12 cellular contexts compared by ENCODE assay signal in genomic region chr12:49091836-49092085, GRCh38. TPM values are rescaled to one million over a fixed set of nuclear protein-coding genes. Genes with fewer than 3 reads are reported as not detected.
DNase-seq lines count a peak whose midpoint lies in the region; ATAC-seq and TF ChIP-seq lines count a peak whose summit lies in the region.
"Had no signal": no experiment of that assay in that cellular context is flagged by ENCODE, and none has a peak within 500 bp of the region (broad histone marks: within the 10 kb centered on the region; RNA-seq: fewer than 3 reads in every experiment).

No MANE protein-coding gene starts in this region.

- no peak for TF ChIP-seq EP300 in stomach (IDR thresholded peaks at IDR 0.05)

- no peak overlapping the region for H3K27ac ChIP-seq in iPS-18a (ENCODE audit: low read length)
- peak overlapping the region in 1 of 5 donors; percentile 21 for H3K27ac ChIP-seq in stomach
- H3K27ac ChIP-seq: foreskin keratinocyte, prostate gland had no signal

- intact Hi-C loops in stomach (cut with DNase I; ENCODE audit: low total_unique reads), result no loop called here

- H3K9me3 Mint-ChIP-seq in activated CD4-positive, alpha-beta T cell treated with anti-CD3 and anti-CD28 coated beads, Interleukin-2, amount 10 ng/mL, durations not matched to agents 7 days and 5 days, result no peaks in the 10 kb centered on the region
- H3K9me3 Mint-ChIP-seq in WTC11, result no peaks in the 10 kb centered on the region
- H3K9me3 Mint-ChIP-seq: T-cell had no signal

- H3K27me3 Mint-ChIP-seq in activated CD4-positive, alpha-beta T cell treated with anti-CD3 and anti-CD28 coated beads, Interleukin-2, amount 10 ng/mL, durations not matched to agents 7 days and 5 days, result peaks cover 67% of the 10 kb centered on the region
- peaks cover 91% of the 10 kb centered on the region for H3K27me3 Mint-ChIP-seq in WTC11 (ENCODE audit: low read depth)

- no peak for TF ChIP-seq CTCF in WTC11 (IDR thresholded peaks at IDR 0.05)
- no peak for TF ChIP-seq CTCF in stomach (IDR thresholded peaks at IDR 0.05)

- H3K4me1 ChIP-seq in iPS-18a (ENCODE audit: control insufficient read depth, low read depth, low read length) (peaks cover 13% of the 10 kb centered on the region), stomach (peaks cover 43 to 73% (median 64%) of the 10 kb centered on the region in 4 donors)
- H3K4me1 ChIP-seq: foreskin keratinocyte had no signal

- H3K9me3 ChIP-seq in iPS-18a (ENCODE audit: control insufficient read depth, low read depth, low read length) (no peaks in the 10 kb centered on the region), stomach (no peaks in the 10 kb centered on the region)
- H3K9me3 ChIP-seq: prostate gland had no signal

- H3K4me1 Mint-ChIP-seq in activated CD4-positive, alpha-beta T cell treated with anti-CD3 and anti-CD28 coated beads, Interleukin-2, amount 10 ng/mL, durations not matched to agents 7 days and 5 days, result peaks cover 69% of the 10 kb centered on the region
- H3K4me1 Mint-ChIP-seq in WTC11, result peaks cover 55% of the 10 kb centered on the region

- CTCF ChIA-PET in activated CD4-positive, alpha-beta T cell treated with anti-CD3 and anti-CD28 coated beads, Interleukin-2, amount 10 ng/mL, durations not matched to agents 7 days and 5 days (lab: Charles Lee), result interaction anchor here (0.6 to 2.7 kb wide), 19 partner anchors 9 to 251 kb away, joined by 3 to 12 read pairs (median 4); partner anchors contain the start of genes DDN, LMBR1L, RHEBL1 and WNT1
- CTCF ChIA-PET in WTC11 (lab: Charles Lee), result interaction anchor here (0.7 to 4.6 kb wide), 29 partner anchors 11 to 266 kb away, joined by 3 to 64 read pairs (median 4); partner anchors contain the start of genes LMBR1L, PRPH, RHEBL1 and TUBA1B

- H3K27ac Mint-ChIP-seq in activated CD4-positive, alpha-beta T cell treated with anti-CD3 and anti-CD28 coated beads, Interleukin-2, amount 10 ng/mL, durations not matched to agents 7 days and 5 days, result no peak overlapping the region
- H3K27ac Mint-ChIP-seq in WTC11, result no peak overlapping the region
- H3K27ac Mint-ChIP-seq: T-cell had no signal

- peaks cover 14% of the 10 kb centered on the region for H3K36me3 Mint-ChIP-seq in activated CD4-positive, alpha-beta T cell treated with anti-CD3 and anti-CD28 coated beads, Interleukin-2, amount 10 ng/mL, durations not matched to agents 7 days and 5 days (ENCODE audit: low read depth)
- H3K36me3 Mint-ChIP-seq in WTC11, result no peaks in the 10 kb centered on the region

- H3K27me3 ChIP-seq in iPS-18a (ENCODE audit: control insufficient read depth, insufficient read depth, low read length) (peaks cover 92% of the 10 kb centered on the region), stomach (peaks cover 30 to 70% (median 61%) of the 10 kb centered on the region in 3 donors)

- no peak for ATAC-seq in WTC11
- no peak for ATAC-seq in activated CD4-positive, CD25-positive, alpha-beta regulatory T cell treated with anti-CD3 and anti-CD28 coated beads, Interleukin-2, amount 50 U/mL, for 24 hours

- peak overlapping the region; percentile 43 for H3K4me3 ChIP-seq in iPS-18a (ENCODE audit: low read length)
- H3K4me3 ChIP-seq in stomach, result peak overlapping the region in 3 of 4 donors; percentile 18 to 33 (median 23)
- H3K4me3 ChIP-seq: prostate gland had no signal

- POLR2A ChIA-PET in activated CD4-positive, alpha-beta T cell treated with anti-CD3 and anti-CD28 coated beads, Interleukin-2, amount 10 ng/mL, durations not matched to agents 7 days and 5 days (lab: Charles Lee), result no interaction called here
- POLR2A ChIA-PET in WTC11 (lab: Charles Lee), result interaction anchor here (1.0 to 1.4 kb wide), 2 partner anchors 22 to 29 kb away, joined by 3 to 6 read pairs; partner anchors contain the start of gene RHEBL1

- H3K4me3 Mint-ChIP-seq in activated CD4-positive, alpha-beta T cell treated with anti-CD3 and anti-CD28 coated beads, Interleukin-2, amount 10 ng/mL, durations not matched to agents 7 days and 5 days, result peak overlapping the region; percentile 7
- H3K4me3 Mint-ChIP-seq in WTC11, result peak overlapping the region; percentile 56

- 1 to 6% (median 4%) methylated on average over 14 of the region's 14 CpGs for WGBS in stomach, 5 donors

- TF ChIP-seq POLR2A in stomach (IDR thresholded peaks at IDR 0.05), result no peak

- H3K36me3 ChIP-seq in iPS-18a (ENCODE audit: control insufficient read depth, low read depth, low read length) (no peaks in the 10 kb centered on the region), stomach (peaks cover 0 to 4% (median 3%) of the 10 kb centered on the region in 4 donors)
- H3K36me3 ChIP-seq: prostate gland had no signal

- no peak overlapping the region for H3K9ac ChIP-seq in iPS-18a (ENCODE audit: low read length)

- no peak for DNase-seq in activated CD4-positive, alpha-beta T cell treated with anti-CD3 and anti-CD28 coated beads, Interleukin-2, amount 10 ng/mL, durations not matched to agents 7 days and 5 days
- DNase-seq in activated CD4-positive, alpha-beta T cell treated with anti-CD3 and anti-CD28 coated beads, Interleukin-2, amount 50 U/mL, for 48 hours, result no peak
- DNase-seq in WTC11 (ENCODE audit: low spot score) (no peak), stomach (no peak), glomerular visceral epithelial cell (ENCODE audit: extremely low spot score) (no peak), NCI-H1105 (lab: John Stamatoyannopoulos, UW) (no peak)
- DNase-seq: activated gamma-delta T cell had no signal

TF ChIP-seq in WTC11, 78 proteins besides CTCF, POLR2A, EP300 and RAD21 (continues in another document):
- no peak for TF ChIP-seq PRRX2 (CRISPR knock-in tag; IDR thresholded peaks at IDR 0.05)
- TF ChIP-seq GABPB1 (CRISPR knock-in tag; IDR thresholded peaks at IDR 0.05), result no peak
- TF ChIP-seq USF2 (CRISPR knock-in tag; IDR thresholded peaks at IDR 0.05), result no peak
- TF ChIP-seq ZNF512 (CRISPR knock-in tag; IDR thresholded peaks at IDR 0.05; ENCODE audit: borderline replicate concordance), result no peak
- TF ChIP-seq USF1 (CRISPR knock-in tag; IDR thresholded peaks at IDR 0.05), result no peak
- TF ChIP-seq ZNF232 (CRISPR knock-in tag; IDR thresholded peaks at IDR 0.05), result no peak
- TF ChIP-seq FOXK1 (CRISPR knock-in tag; IDR thresholded peaks at IDR 0.05), result no peak
- no peak for TF ChIP-seq ZBTB21 (CRISPR knock-in tag; IDR thresholded peaks at IDR 0.05; ENCODE audit: borderline replicate concordance)

RNA-seq across cellular contexts. Expression of gene DHH, which starts 2.8 kb away (rescaled TPM):
- under 1 TPM in 1 of 2 experiments, not detected in 1; 0.12 TPM for total RNA-seq in activated CD4-positive, alpha-beta T cell treated with anti-CD3 and anti-CD28 coated beads, Interleukin-2, amount 10 ng/mL, durations not matched to agents 7 days and 5 days
- total RNA-seq in WTC11 (2021) (0.15 TPM in 1 of 3 replicates, not detected in the others), stomach (1 to 10 TPM in 1 of 5 donors, under 1 TPM in 2, not detected in 2; 0.29 to 1.1 (median 0.58) TPM)
- polyA plus RNA-seq in stomach, result under 1 TPM; 0.10 to 0.15 (median 0.12) TPM
- total RNA-seq: foreskin keratinocyte had no signal
- polyA plus RNA-seq: foreskin keratinocyte had no signal

RNA-seq across cellular contexts. Expression of gene LMBR1L, which starts 18.9 kb away (rescaled TPM):
- total RNA-seq in activated CD4-positive, alpha-beta T cell treated with anti-CD3 and anti-CD28 coated beads, Interleukin-2, amount 10 ng/mL, durations not matched to agents 7 days and 5 days, result 10 to 100 TPM; 60.3 to 62.3 TPM
- 52.8 to 78.2 TPM (median 53.1 TPM) in 3 replicates for total RNA-seq in WTC11 (2021)
- total RNA-seq in stomach, result 10 to 100 TPM; 11.2 to 61.4 (median 54.9) TPM
- 10 to 100 TPM in 1 of 3 donors, 1 to 10 TPM in 2; 6.8 to 40.4 (median 7.8) TPM for polyA plus RNA-seq in stomach

RNA-seq across cellular contexts. Expression of gene RHEBL1, which starts 22.0 kb away (rescaled TPM):
- total RNA-seq in activated CD4-positive, alpha-beta T cell treated with anti-CD3 and anti-CD28 coated beads, Interleukin-2, amount 10 ng/mL, durations not matched to agents 7 days and 5 days, result 1 to 10 TPM; 4.6 to 6.4 TPM
- 6.4 to 9.0 TPM (median 6.9 TPM) in 3 replicates for total RNA-seq in WTC11 (2021)
- total RNA-seq in stomach, result not detected
- polyA plus RNA-seq in stomach, result 1 to 10 TPM in 1 of 3 donors, under 1 TPM in 1, not detected in 1; 0.75 to 1.0 TPM

RNA-seq across cellular contexts. Expression of gene KMT2D, which starts 31.2 kb away (rescaled TPM):
- 100 to 1,000 TPM in 1 of 2 experiments, 10 to 100 TPM in 1; 97.9 to 116 TPM for total RNA-seq in activated CD4-positive, alpha-beta T cell treated with anti-CD3 and anti-CD28 coated beads, Interleukin-2, amount 10 ng/mL, durations not matched to agents 7 days and 5 days
- total RNA-seq in WTC11 (2021) (100 to 104 TPM (median 101 TPM) in 3 replicates), stomach (100 to 1,000 TPM in 3 of 5 donors, 10 to 100 TPM in 2; 65.4 to 220 (median 110) TPM)
- polyA plus RNA-seq in stomach, result 10 to 100 TPM in 1 of 3 donors, 1 to 10 TPM in 2; 3.2 to 17.2 (median 7.4) TPM

RNA-seq across cellular contexts. Expression of gene TUBA1B, which starts 39.4 kb away (rescaled TPM):
- 1,000 to 10,000 TPM; 2,153 to 2,254 TPM for total RNA-seq in activated CD4-positive, alpha-beta T cell treated with anti-CD3 and anti-CD28 coated beads, Interleukin-2, amount 10 ng/mL, durations not matched to agents 7 days and 5 days
- 1,806 to 1,997 TPM (median 1,954 TPM) in 3 replicates for total RNA-seq in WTC11 (2021)
- total RNA-seq in stomach, result 100 to 1,000 TPM; 205 to 529 (median 339) TPM
- 100 to 1,000 TPM; 436 to 710 (median 468) TPM for polyA plus RNA-seq in stomach
